Comparison of ENCODE assay signal across 2 cellular contexts in genomic region chr9:83047839-83048775, GRCh38.
TF ChIP-seq lines count a peak whose summit lies in the region.

No MANE protein-coding gene starts in this region.

TF ChIP-seq in GM23338, 12 proteins besides CTCF, POLR2A, EP300 and RAD21:
- TF ChIP-seq REST (IDR thresholded peaks at IDR 0.05; ENCODE audit: unreplicated experiment) (peak; percentile 32), STAT1 (IDR thresholded peaks at IDR 0.05; ENCODE audit: unreplicated experiment) (no peak)

TF ChIP-seq in PFSK-1, 5 proteins besides CTCF, POLR2A, EP300 and RAD21 (continued from another document):
- TF ChIP-seq REST (IDR thresholded peaks at IDR 0.05; ENCODE audit: insufficient read depth in 1 of 2, low read depth in 2 of 2, low read length in 2 of 2), result peak; percentile 77 to 84
